Comparison of ENCODE assay signal across 8 cellular contexts in the genomic region with DNA sequence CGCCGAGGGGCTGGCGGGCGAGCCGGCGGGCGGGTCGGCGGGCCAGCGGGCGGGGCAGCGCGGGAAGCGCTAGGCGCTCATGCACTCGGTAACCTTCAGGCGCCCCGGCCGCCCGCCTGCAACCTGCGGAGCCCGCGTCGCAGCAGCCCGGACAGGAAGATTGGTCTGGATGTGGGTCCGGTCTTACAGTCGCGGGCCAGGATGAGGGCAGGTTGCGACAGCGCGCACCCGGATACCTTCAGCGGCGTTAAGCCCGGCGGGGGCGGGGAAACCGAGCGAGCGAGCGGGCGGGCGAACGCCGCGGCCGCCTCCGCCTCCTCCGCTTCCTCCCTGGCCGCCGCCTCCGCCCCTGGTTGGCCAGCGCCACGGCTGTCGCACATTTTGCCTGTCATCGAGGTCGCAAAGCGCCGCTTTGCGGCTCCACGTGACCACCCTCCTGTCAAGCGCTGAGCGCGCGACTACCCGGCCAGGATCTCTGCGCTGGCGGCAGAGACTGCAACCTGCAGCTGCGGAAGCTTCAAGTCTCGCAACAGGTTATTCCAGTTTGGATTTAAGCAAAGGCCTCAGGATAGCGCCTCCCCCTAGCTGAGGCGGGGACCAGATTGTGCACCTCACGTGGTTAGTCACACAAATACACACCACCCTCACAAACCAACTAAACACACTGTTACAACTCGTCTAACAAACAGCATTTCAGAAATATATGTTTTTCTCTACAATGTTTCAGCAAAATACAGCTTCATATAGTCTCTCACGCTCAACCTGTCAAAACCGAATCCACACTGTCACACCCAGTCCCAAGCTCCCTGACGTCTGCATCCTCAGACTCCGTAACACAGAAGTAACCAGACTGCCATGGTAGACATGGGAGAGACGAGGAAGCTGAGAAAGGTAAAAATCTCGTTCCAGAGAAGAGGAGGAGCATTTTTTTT.
DNase-seq lines count a peak whose midpoint lies in the region; ATAC-seq and TF ChIP-seq lines count a peak whose summit lies in the region.

FAF1 (minus strand) TSS at position 355 of the 932 bp plus-strand sequence. CDS start 456 bp downstream, outside the sequence.

- peak; percentile 83 for ATAC-seq in GM21526 (IDR thresholded peaks at IDR 0.05; ENCODE audit: low FRiP score, unreplicated experiment)

- no peaks in the 10 kb centered on the region for H3K27me3 ChIP-seq in mucosa of rectum (ENCODE audit: control insufficient read depth in 2 of 2, insufficient read depth in 2 of 2, low read length in 2 of 2)

- H3K36me3 ChIP-seq in mucosa of rectum (ENCODE audit: control insufficient read depth in 2 of 2, insufficient read depth in 2 of 2, low read length in 2 of 2) = no peaks in the 10 kb centered on the region

- H3K4me3 ChIP-seq in mucosa of rectum (ENCODE audit: low read length in 2 of 2) = peak within 1 kb of the TSS; percentile 88 to 98

- H3K4me1 ChIP-seq in mucosa of rectum (ENCODE audit: control insufficient read depth in 2 of 2, insufficient read depth in 2 of 2, low read length in 2 of 2) = peaks cover 7 to 14% of the 10 kb centered on the region in 2 donors

- DNase-seq in DMS153 (lab: John Stamatoyannopoulos, UW) (peak; percentile 99), HuH-7.5 (ENCODE audit: low spot score) (peak; percentile 95), OCI-M1 (lab: John Stamatoyannopoulos, UW) (peak; percentile 98), erythroblast (lab: John Stamatoyannopoulos, UW) (peak; percentile 99)
- peak; percentile 98 for DNase-seq in activated T-cell treated with anti-CD3 and anti-CD28 coated beads, Interleukin-2, amount 50 U/mL, for 1 hour
- peak; percentile 97 for DNase-seq in stimulated activated CD8-positive, alpha-beta memory T cell treated with anti-CD3 and anti-CD28 coated beads, Interleukin-4, amount 100 ng/mL, for 48 hours

- peak within 1 kb of the TSS; percentile 89 to 92 for H3K27ac ChIP-seq in mucosa of rectum (ENCODE audit: low read depth in 2 of 2, low read length in 2 of 2)

- TF ChIP-seq POLR2A in erythroblast (IDR thresholded peaks at IDR 0.05; ENCODE audit: low read length) = peak; percentile 99

- H3K9me3 ChIP-seq in mucosa of rectum (ENCODE audit: control insufficient read depth in 2 of 2, low read length in 2 of 2) = no peaks in the 10 kb centered on the region

- peak within 1 kb of the TSS; percentile 84 to 96 for H3K9ac ChIP-seq in mucosa of rectum (ENCODE audit: low read depth in 1 of 2, low read length in 2 of 2)

Comparison
In these comparisons a context has a peak if more than half of its experiments do, and no peak if none do; other contexts are left out.
1. Peak in every context shown above with its lines: DNase-seq, ATAC-seq, H3K4me3 ChIP-seq and H3K27ac ChIP-seq.